ENCODE assay signal across 1 cellular context in the genomic region with DNA sequence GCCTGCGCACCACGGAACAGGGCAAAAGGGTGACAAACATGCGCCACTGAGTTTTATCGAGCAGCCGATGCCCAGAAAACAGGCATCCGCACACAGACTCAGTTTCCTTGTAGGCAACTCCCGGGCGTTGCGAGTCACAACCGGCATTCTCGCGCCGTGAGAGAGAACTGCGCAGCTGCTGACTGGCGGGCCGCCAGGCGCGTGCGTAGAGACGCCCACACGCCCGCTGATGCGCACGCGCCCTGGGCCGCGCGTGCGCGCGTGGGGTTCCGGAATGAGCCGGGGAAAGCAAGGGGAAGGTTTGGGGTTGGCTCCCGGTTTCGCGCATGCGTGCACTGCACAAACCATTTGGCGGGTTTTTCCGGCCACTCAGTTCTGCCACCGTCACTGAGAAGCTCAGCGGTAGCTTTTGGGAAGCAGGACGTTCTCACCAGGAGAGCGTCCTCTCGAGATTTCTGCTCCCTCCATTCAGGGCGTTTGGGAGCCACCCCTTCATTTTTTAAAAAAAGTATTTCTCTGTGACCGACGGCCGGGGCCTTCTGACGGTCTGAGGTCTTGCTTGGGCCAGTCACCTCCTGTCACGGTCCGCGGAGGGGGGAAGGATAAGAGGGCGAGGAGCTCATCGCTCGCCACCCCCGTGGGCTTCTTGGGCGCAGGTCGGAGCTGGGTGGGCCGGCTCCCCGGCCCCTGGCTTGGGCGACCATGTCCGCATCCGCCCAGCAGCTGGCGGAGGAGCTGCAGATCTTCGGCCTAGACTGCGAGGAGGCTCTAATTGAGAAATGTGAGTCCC.
TF ChIP-seq lines count a peak whose summit lies in the region.

Gene POLA2, plus strand, starts transcription at position 372 of the 790 bp plus-strand sequence. Its CDS starts 331 bp downstream, at position 703.

TF ChIP-seq in HepG2, 621 proteins besides CTCF, POLR2A, EP300 and RAD21 (continued from another document and continues in another):
- TF ChIP-seq SRY (CRISPR knock-in tag; IDR thresholded peaks at IDR 0.05) (peak; percentile 24; the same call in 1 of the 2 replicates), NFE2L2 (IDR thresholded peaks at IDR 0.05; ENCODE audit: low read length) (no peak), HNRNPH1 (optimal IDR thresholded peaks at IDR 0.05; ENCODE audit: low read depth, low read length) (no peak), MIER3 (CRISPR knock-in tag; IDR thresholded peaks at IDR 0.05; ENCODE audit: borderline replicate concordance) (no peak), ZNF12 (CRISPR knock-in tag; IDR thresholded peaks at IDR 0.05) (0 out of 2 replicates have a peak, but pooled peaks have one; percentile 12), MEIS2 (CRISPR knock-in tag; IDR thresholded peaks at IDR 0.05) (no peak), FOXM1 (CRISPR knock-in tag; IDR thresholded peaks at IDR 0.05) (no peak), ZNF264 (CRISPR knock-in tag; IDR thresholded peaks at IDR 0.05) (no peak), ZBTB43 (CRISPR knock-in tag; conservative IDR thresholded peaks at IDR 0.05) (no peak), RFXAP (CRISPR knock-in tag; IDR thresholded peaks at IDR 0.05; ENCODE audit: borderline replicate concordance) (no peak), GLI4 (CRISPR knock-in tag; IDR thresholded peaks at IDR 0.05; ENCODE audit: borderline replicate concordance) (no peak), ZNF766 (CRISPR knock-in tag; IDR thresholded peaks at IDR 0.05; ENCODE audit: borderline replicate concordance) (no peak), SIN3B (IDR thresholded peaks at IDR 0.05; ENCODE audit: low read length) (peak; percentile 78), ATF5 (CRISPR knock-in tag; IDR thresholded peaks at IDR 0.05; ENCODE audit: low read depth) (no peak; the same call in 1 of the 2 replicates), SCMH1 (CRISPR knock-in tag; IDR thresholded peaks at IDR 0.05; ENCODE audit: borderline replicate concordance) (no peak), ZNF33A (CRISPR knock-in tag; IDR thresholded peaks at IDR 0.05; ENCODE audit: borderline replicate concordance) (no peak), ZNF850 (CRISPR knock-in tag; conservative IDR thresholded peaks at IDR 0.05) (no peak), ZNF839 (CRISPR knock-in tag; IDR thresholded peaks at IDR 0.05; ENCODE audit: borderline replicate concordance) (no peak), ZNF354B (CRISPR knock-in tag; IDR thresholded peaks at IDR 0.05) (no peak), CREB1 (IDR thresholded peaks at IDR 0.05) (no peak), CREB1 (CRISPR knock-in tag; IDR thresholded peaks at IDR 0.05) (no peak), ZNF800 (CRISPR knock-in tag; IDR thresholded peaks at IDR 0.05) (no peak), ELF1 (CRISPR knock-in tag; IDR thresholded peaks at IDR 0.05) (peak; percentile 43), ZNF598 (CRISPR knock-in tag; IDR thresholded peaks at IDR 0.05; ENCODE audit: borderline replicate concordance) (0 out of 2 replicates have a peak, but pooled peaks have one; percentile 49), ZNF782 (CRISPR knock-in tag; IDR thresholded peaks at IDR 0.05; ENCODE audit: borderline replicate concordance) (peak; percentile 61; the same call in 1 of the 2 replicates), CEBPB (IDR thresholded peaks at IDR 0.05; ENCODE audit: borderline replicate concordance, low read depth, low read length) (no peak)
- TF ChIP-seq, protein P1, sequence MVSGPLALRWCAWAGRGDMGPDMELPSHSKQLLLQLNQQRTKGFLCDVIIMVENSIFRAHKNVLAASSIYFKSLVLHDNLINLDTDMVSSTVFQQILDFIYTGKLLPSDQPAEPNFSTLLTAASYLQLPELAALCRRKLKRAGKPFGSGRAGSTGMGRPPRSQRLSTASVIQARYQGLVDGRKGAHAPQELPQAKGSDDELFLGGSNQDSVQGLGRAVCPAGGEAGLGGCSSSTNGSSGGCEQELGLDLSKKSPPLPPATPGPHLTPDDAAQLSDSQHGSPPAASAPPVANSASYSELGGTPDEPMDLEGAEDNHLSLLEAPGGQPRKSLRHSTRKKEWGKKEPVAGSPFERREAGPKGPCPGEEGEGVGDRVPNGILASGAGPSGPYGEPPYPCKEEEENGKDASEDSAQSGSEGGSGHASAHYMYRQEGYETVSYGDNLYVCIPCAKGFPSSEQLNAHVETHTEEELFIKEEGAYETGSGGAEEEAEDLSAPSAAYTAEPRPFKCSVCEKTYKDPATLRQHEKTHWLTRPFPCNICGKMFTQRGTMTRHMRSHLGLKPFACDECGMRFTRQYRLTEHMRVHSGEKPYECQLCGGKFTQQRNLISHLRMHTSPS (CRISPR knock-in tag; IDR thresholded peaks at IDR 0.05; ENCODE audit: low read depth), result no peak
- TF ChIP-seq, protein P2, sequence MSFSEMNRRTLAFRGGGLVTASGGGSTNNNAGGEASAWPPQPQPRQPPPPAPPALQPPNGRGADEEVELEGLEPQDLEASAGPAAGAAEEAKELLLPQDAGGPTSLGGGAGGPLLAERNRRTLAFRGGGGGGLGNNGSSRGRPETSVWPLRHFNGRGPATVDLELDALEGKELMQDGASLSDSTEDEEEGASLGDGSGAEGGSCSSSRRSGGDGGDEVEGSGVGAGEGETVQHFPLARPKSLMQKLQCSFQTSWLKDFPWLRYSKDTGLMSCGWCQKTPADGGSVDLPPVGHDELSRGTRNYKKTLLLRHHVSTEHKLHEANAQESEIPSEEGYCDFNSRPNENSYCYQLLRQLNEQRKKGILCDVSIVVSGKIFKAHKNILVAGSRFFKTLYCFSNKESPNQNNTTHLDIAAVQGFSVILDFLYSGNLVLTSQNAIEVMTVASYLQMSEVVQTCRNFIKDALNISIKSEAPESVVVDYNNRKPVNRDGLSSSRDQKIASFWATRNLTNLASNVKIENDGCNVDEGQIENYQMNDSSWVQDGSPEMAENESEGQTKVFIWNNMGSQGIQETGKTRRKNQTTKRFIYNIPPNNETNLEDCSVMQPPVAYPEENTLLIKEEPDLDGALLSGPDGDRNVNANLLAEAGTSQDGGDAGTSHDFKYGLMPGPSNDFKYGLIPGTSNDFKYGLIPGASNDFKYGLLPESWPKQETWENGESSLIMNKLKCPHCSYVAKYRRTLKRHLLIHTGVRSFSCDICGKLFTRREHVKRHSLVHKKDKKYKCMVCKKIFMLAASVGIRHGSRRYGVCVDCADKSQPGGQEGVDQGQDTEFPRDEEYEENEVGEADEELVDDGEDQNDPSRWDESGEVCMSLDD (CRISPR knock-in tag; IDR thresholded peaks at IDR 0.05; ENCODE audit: borderline replicate concordance), result no peak
- TF ChIP-seq, protein P3, sequence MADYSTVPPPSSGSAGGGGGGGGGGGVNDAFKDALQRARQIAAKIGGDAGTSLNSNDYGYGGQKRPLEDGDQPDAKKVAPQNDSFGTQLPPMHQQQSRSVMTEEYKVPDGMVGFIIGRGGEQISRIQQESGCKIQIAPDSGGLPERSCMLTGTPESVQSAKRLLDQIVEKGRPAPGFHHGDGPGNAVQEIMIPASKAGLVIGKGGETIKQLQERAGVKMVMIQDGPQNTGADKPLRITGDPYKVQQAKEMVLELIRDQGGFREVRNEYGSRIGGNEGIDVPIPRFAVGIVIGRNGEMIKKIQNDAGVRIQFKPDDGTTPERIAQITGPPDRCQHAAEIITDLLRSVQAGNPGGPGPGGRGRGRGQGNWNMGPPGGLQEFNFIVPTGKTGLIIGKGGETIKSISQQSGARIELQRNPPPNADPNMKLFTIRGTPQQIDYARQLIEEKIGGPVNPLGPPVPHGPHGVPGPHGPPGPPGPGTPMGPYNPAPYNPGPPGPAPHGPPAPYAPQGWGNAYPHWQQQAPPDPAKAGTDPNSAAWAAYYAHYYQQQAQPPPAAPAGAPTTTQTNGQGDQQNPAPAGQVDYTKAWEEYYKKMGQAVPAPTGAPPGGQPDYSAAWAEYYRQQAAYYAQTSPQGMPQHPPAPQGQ (CRISPR knock-in tag; IDR thresholded peaks at IDR 0.05; ENCODE audit: borderline replicate concordance), result no peak
- TF ChIP-seq, protein P4, sequence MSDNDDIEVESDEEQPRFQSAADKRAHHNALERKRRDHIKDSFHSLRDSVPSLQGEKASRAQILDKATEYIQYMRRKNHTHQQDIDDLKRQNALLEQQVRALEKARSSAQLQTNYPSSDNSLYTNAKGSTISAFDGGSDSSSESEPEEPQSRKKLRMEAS (IDR thresholded peaks at IDR 0.05), result peak; percentile 83
- TF ChIP-seq, protein P5, sequence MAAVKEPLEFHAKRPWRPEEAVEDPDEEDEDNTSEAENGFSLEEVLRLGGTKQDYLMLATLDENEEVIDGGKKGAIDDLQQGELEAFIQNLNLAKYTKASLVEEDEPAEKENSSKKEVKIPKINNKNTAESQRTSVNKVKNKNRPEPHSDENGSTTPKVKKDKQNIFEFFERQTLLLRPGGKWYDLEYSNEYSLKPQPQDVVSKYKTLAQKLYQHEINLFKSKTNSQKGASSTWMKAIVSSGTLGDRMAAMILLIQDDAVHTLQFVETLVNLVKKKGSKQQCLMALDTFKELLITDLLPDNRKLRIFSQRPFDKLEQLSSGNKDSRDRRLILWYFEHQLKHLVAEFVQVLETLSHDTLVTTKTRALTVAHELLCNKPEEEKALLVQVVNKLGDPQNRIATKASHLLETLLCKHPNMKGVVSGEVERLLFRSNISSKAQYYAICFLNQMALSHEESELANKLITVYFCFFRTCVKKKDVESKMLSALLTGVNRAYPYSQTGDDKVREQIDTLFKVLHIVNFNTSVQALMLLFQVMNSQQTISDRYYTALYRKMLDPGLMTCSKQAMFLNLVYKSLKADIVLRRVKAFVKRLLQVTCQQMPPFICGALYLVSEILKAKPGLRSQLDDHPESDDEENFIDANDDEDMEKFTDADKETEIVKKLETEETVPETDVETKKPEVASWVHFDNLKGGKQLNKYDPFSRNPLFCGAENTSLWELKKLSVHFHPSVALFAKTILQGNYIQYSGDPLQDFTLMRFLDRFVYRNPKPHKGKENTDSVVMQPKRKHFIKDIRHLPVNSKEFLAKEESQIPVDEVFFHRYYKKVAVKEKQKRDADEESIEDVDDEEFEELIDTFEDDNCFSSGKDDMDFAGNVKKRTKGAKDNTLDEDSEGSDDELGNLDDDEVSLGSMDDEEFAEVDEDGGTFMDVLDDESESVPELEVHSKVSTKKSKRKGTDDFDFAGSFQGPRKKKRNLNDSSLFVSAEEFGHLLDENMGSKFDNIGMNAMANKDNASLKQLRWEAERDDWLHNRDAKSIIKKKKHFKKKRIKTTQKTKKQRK (IDR thresholded peaks at IDR 0.05; ENCODE audit: low read length), result no peak
- TF ChIP-seq, protein P6, sequence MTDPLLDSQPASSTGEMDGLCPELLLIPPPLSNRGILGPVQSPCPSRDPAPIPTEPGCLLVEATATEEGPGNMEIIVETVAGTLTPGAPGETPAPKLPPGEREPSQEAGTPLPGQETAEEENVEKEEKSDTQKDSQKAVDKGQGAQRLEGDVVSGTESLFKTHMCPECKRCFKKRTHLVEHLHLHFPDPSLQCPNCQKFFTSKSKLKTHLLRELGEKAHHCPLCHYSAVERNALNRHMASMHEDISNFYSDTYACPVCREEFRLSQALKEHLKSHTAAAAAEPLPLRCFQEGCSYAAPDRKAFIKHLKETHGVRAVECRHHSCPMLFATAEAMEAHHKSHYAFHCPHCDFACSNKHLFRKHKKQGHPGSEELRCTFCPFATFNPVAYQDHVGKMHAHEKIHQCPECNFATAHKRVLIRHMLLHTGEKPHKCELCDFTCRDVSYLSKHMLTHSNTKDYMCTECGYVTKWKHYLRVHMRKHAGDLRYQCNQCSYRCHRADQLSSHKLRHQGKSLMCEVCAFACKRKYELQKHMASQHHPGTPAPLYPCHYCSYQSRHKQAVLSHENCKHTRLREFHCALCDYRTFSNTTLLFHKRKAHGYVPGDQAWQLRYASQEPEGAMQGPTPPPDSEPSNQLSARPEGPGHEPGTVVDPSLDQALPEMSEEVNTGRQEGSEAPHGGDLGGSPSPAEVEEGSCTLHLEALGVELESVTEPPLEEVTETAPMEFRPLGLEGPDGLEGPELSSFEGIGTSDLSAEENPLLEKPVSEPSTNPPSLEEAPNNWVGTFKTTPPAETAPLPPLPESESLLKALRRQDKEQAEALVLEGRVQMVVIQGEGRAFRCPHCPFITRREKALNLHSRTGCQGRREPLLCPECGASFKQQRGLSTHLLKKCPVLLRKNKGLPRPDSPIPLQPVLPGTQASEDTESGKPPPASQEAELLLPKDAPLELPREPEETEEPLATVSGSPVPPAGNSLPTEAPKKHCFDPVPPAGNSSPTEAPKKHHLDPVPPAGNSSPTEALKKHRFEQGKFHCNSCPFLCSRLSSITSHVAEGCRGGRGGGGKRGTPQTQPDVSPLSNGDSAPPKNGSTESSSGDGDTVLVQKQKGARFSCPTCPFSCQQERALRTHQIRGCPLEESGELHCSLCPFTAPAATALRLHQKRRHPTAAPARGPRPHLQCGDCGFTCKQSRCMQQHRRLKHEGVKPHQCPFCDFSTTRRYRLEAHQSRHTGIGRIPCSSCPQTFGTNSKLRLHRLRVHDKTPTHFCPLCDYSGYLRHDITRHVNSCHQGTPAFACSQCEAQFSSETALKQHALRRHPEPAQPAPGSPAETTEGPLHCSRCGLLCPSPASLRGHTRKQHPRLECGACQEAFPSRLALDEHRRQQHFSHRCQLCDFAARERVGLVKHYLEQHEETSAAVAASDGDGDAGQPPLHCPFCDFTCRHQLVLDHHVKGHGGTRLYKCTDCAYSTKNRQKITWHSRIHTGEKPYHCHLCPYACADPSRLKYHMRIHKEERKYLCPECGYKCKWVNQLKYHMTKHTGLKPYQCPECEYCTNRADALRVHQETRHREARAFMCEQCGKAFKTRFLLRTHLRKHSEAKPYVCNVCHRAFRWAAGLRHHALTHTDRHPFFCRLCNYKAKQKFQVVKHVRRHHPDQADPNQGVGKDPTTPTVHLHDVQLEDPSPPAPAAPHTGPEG (CRISPR knock-in tag; IDR thresholded peaks at IDR 0.05), result no peak
